Comparison of ENCODE assay signal across 1 cellular context in genomic region chr14:93073366-93073722, GRCh38.
TF ChIP-seq lines count a peak whose summit lies in the region.

No MANE protein-coding gene starts in this region.

TF ChIP-seq in GM23338, 12 proteins besides CTCF, POLR2A, EP300 and RAD21 (continued from another document):
- TF ChIP-seq REST (IDR thresholded peaks at IDR 0.05; ENCODE audit: unreplicated experiment) (no peak), ZNF114 (CRISPR knock-in tag; IDR thresholded peaks at IDR 0.05) (no peak), NANOG (IDR thresholded peaks at IDR 0.05; ENCODE audit: borderline replicate concordance) (no peak), STAT1 (IDR thresholded peaks at IDR 0.05; ENCODE audit: unreplicated experiment) (no peak), EZH2 (IDR thresholded peaks at IDR 0.05; ENCODE audit: low read depth, unreplicated experiment) (no peak), CREB1 (CRISPR knock-in tag; IDR thresholded peaks at IDR 0.05; ENCODE audit: low read depth) (no peak), POLR2AphosphoS5 (IDR thresholded peaks at IDR 0.05; ENCODE audit: low read depth) (no peak), JUNB (IDR thresholded peaks at IDR 0.05; ENCODE audit: unreplicated experiment) (no peak), EZH2phosphoT487 (IDR thresholded peaks at IDR 0.05; ENCODE audit: unreplicated experiment) (no peak), ETS1 (IDR thresholded peaks at IDR 0.05) (no peak)
TF ChIP-seq in GM23338: peak in this region for 0.
